27 cellular contexts compared by ENCODE assay signal in the genomic region with DNA sequence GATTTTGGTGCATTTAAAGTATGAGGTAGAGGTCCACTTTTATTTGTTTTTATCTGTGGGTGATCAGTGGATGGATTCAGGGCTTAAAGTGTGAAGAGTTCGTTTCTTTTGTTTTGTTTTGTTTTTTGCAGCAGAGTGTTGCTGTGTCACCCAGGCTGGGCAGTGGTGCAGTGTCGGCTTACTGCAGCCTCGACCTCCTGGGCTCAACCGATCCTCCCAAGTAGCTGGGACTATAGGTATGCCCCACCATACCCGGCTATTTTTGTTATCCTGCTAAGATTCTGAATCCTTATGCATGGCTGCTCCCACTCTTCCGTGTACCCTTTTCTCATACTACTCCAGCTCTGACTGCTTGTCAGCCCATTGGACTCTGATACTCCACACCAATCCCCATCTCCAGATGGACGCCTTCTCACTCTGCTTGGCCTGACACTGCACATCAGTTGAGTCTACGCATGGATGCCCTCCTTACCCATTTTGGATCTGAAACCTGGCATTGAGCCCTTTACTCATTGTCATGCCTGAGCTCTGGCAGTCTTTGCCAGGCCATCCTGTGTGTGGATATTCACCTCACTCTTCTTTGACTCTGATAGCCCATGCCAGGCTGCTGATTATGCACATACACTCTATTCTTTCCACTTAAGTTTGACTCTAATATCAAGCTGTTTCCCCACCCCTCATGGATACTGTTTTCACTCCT.
DNase-seq lines count a peak whose midpoint lies in the region; ATAC-seq and TF ChIP-seq lines count a peak whose summit lies in the region.
"Had no signal": no experiment of that assay in that cellular context is flagged by ENCODE, and none has a peak within 500 bp of the region (broad histone marks: within the 10 kb centered on the region; RNA-seq: fewer than 3 reads in every experiment).

No MANE protein-coding gene starts in this region.

- 75 to 85% methylated on average over 8 of the region's 8 CpGs for WGBS in heart right ventricle, 2 donors

- peaks cover 65% of the 10 kb centered on the region for H3K36me3 Mint-ChIP-seq in stimulated activated effector memory CD8-positive, alpha-beta T cell treated with anti-CD3 and anti-CD28 coated beads, Interleukin-12 subunit alpha, Interleukin-12 subunit beta, amount 100 ng/mL, for 72 hours

- peak overlapping the region; percentile 13 for H3K27ac Mint-ChIP-seq in stimulated activated effector memory CD8-positive, alpha-beta T cell treated with anti-CD3 and anti-CD28 coated beads, Interleukin-12 subunit alpha, Interleukin-12 subunit beta, amount 100 ng/mL, for 72 hours
- H3K27ac Mint-ChIP-seq: activated T-helper 2 cell treated with anti-CD3 and anti-CD28 coated beads, Interferon-gamma antibody, Interleukin-2, Interleukin-4, amounts not matched to agents 10 μg/mL and 5 μg/mL and 100 μg/mL, durations not matched to agents 14 hours and 24 hours and 36 hours; naive B cell; progenitor cell of endocrine pancreas; T-helper 2 cell treated with Interferon-gamma antibody and Interleukin-4, amounts not matched to agents 5 μg/mL and 100 μg/mL, for 36 hours had no signal

- H3K9me3 Mint-ChIP-seq in stimulated activated effector memory CD8-positive, alpha-beta T cell treated with anti-CD3 and anti-CD28 coated beads, Interleukin-12 subunit alpha, Interleukin-12 subunit beta, amount 100 ng/mL, for 72 hours: no peaks in the 10 kb centered on the region
- H3K9me3 Mint-ChIP-seq: activated T-helper 2 cell treated with anti-CD3 and anti-CD28 coated beads, Interferon-gamma antibody, Interleukin-2, Interleukin-4, amounts not matched to agents 10 μg/mL and 5 μg/mL and 100 μg/mL, durations not matched to agents 14 hours and 24 hours and 36 hours; T-helper 2 cell treated with Interferon-gamma antibody and Interleukin-4, amounts not matched to agents 5 μg/mL and 100 μg/mL, for 36 hours had no signal

- H3K4me1 Mint-ChIP-seq in stimulated activated effector memory CD8-positive, alpha-beta T cell treated with anti-CD3 and anti-CD28 coated beads, Interleukin-12 subunit alpha, Interleukin-12 subunit beta, amount 100 ng/mL, for 72 hours: peaks cover 6% of the 10 kb centered on the region
- H3K4me1 Mint-ChIP-seq: naive B cell had no signal

- H3K9me3 ChIP-seq in heart right ventricle (peaks cover 0 to 3% (median 0%) of the 10 kb centered on the region in 11 donors), mucosa of descending colon (no peaks in the 10 kb centered on the region)
- H3K9me3 ChIP-seq: body of pancreas, upper lobe of left lung had no signal

- H3K27ac ChIP-seq in heart right ventricle: no peak overlapping the region
- H3K27ac ChIP-seq: 22Rv1, body of pancreas, upper lobe of left lung had no signal

- peaks cover 0 to 36% (median 4%) of the 10 kb centered on the region in 9 donors for H3K36me3 ChIP-seq in heart right ventricle
- H3K36me3 ChIP-seq in mucosa of descending colon (ENCODE audit: low read depth): no peaks in the 10 kb centered on the region

- H3K4me3 Mint-ChIP-seq in stimulated activated effector memory CD8-positive, alpha-beta T cell treated with anti-CD3 and anti-CD28 coated beads, Interleukin-12 subunit alpha, Interleukin-12 subunit beta, amount 100 ng/mL, for 72 hours: no peak overlapping the region
- H3K4me3 Mint-ChIP-seq: naive B cell; T-helper 2 cell treated with Interferon-gamma antibody and Interleukin-4, amounts not matched to agents 5 μg/mL and 100 μg/mL, for 36 hours had no signal

- TF ChIP-seq CTCF in heart right ventricle (IDR thresholded peaks at IDR 0.05) (no peak), mucosa of descending colon (IDR thresholded peaks at IDR 0.05) (no peak)

- H3K4me3 ChIP-seq in heart right ventricle: no peak overlapping the region
- H3K4me3 ChIP-seq in mucosa of descending colon: no peak overlapping the region
- H3K4me3 ChIP-seq: body of pancreas, K562, upper lobe of left lung had no signal

- ATAC-seq in heart right ventricle (peak in 7 of 8 donors; percentile 51 to 93 (median 81)), mucosa of descending colon (no peak)
- ATAC-seq in stimulated activated effector memory CD8-positive, alpha-beta T cell treated with anti-CD3 and anti-CD28 coated beads, Interleukin-12 subunit alpha, Interleukin-12 subunit beta, amount 100 ng/mL, for 72 hours: no peak
- ATAC-seq: body of pancreas, K562, Panc1 had no signal

- intact Hi-C loops in heart right ventricle (cut with DNase I): no loop called here
- intact Hi-C loops in mucosa of descending colon (cut with DNase I, micrococcal nuclease): no loop called here

- H3K4me1 ChIP-seq in heart right ventricle (peaks cover 0 to 15% (median 0%) of the 10 kb centered on the region in 9 donors), mucosa of descending colon (ENCODE audit: low read depth) (no peaks in the 10 kb centered on the region)
- H3K4me1 ChIP-seq: body of pancreas, upper lobe of left lung had no signal

- DNase-seq in DMS 273 (lab: John Stamatoyannopoulos, UW; ENCODE audit: unreplicated experiment): peak; percentile 37
- DNase-seq in DMS 273 treated with DMSO at 0.1 percent for 48 hours (lab: John Stamatoyannopoulos, UW): no peak
- DNase-seq in NCI-H446 (lab: John Stamatoyannopoulos, UW): peak; percentile 75 to 90
- peak in 1 of 2 donors; percentile 37 for DNase-seq in heart right ventricle
- no peak for DNase-seq in stimulated activated effector memory CD8-positive, alpha-beta T cell treated with anti-CD3 and anti-CD28 coated beads, Interleukin-12 subunit alpha, Interleukin-12 subunit beta, amount 100 ng/mL, for 72 hours (ENCODE audit: low spot score in 2 of 2)
- DNase-seq in mucosa of descending colon: no peak
- DNase-seq in activated CD8-positive, alpha-beta memory T cell treated with anti-CD3 and anti-CD28 coated beads, Interleukin-2, amount 50 U/mL, for 4 hours: no peak
- DNase-seq in NCI-H69 (lab: John Stamatoyannopoulos, UW): no peak
- DNase-seq: activated naive CD4-positive, alpha-beta T cell treated with anti-CD3 and anti-CD28 coated beads, Interleukin-2, amount 50 U/mL, for 16 hours; activated T-cell treated with anti-CD3 and anti-CD28 coated beads for 4 hours; body of pancreas; COR-L47; DND-41; naive B cell; NCI-H1105; NCI-H2029; NCI-H2227 treated with DMSO at 0.1 percent for 48 hours; NCI-H748 treated with DMSO at 0.1 percent for 48 hours; SIG-M5; stimulated activated CD4-positive, alpha-beta T cell treated with anti-CD3 and anti-CD28 coated beads, Interleukin-4, amount 100 ng/mL, for 24 hours; upper lobe of left lung had no signal

- no peaks in the 10 kb centered on the region for H3K27me3 ChIP-seq in heart right ventricle
- H3K27me3 ChIP-seq: body of pancreas, upper lobe of left lung had no signal

Comparison
In these comparisons a context has a peak if more than half of its experiments do, and no peak if none do; other contexts are left out.
1. DNase-seq: peak in DMS 273 (single experiment) and NCI-H446 (2 of 2); none in DMS 273 treated with DMSO at 0.1 percent for 48 hours (single experiment), stimulated activated effector memory CD8-positive, alpha-beta T cell treated with anti-CD3 and anti-CD28 coated beads, Interleukin-12 subunit alpha, Interleukin-12 subunit beta, amount 100 ng/mL, for 72 hours (0 of 2), mucosa of descending colon (0 of 3), activated CD8-positive, alpha-beta memory T cell treated with anti-CD3 and anti-CD28 coated beads, Interleukin-2, amount 50 U/mL, for 4 hours (single experiment) and NCI-H69 (single experiment).
2. ATAC-seq: peak in heart right ventricle (7 of 8); none in stimulated activated effector memory CD8-positive, alpha-beta T cell treated with anti-CD3 and anti-CD28 coated beads, Interleukin-12 subunit alpha, Interleukin-12 subunit beta, amount 100 ng/mL, for 72 hours (single experiment) and mucosa of descending colon (single experiment).